In the genomic region with DNA sequence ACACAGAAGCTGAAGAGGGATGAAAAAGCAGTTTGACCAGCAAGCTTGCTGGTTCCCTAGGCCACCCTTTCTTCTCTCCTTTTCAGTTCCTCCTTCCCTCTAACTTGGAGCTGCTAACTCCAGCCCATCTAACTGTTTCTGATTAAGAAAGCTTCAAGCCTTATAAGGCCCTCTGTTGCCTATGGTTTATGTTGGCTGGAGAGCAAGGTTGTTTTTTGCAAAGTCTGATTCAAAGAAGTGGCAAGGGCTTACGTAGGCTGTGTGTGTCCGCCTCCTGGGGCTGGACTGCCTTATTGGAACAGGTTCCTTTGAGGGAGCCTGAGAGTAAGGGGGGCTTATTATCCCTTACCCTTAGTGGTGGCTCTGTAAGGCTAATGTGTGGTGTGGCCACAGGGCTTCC, we compare ENCODE assay signal across 11 cellular contexts. TPM values are rescaled to one million over a fixed set of nuclear protein-coding genes. Genes with fewer than 3 reads are reported as not detected.
DNase-seq lines count a peak whose midpoint lies in the region; ATAC-seq, FAIRE-seq and TF ChIP-seq lines count a peak whose summit lies in the region.
"Had no signal": no experiment of that assay in that cellular context is flagged by ENCODE, and none has a peak within 500 bp of the region (broad histone marks: within the 10 kb centered on the region; RNA-seq: fewer than 3 reads in every experiment).

No MANE protein-coding gene starts in this region.

- ATAC-seq in HG03457 (IDR thresholded peaks at IDR 0.05; ENCODE audit: unreplicated experiment): no peak
- ATAC-seq: activated CD4-positive, CD25-positive, alpha-beta regulatory T cell treated with anti-CD3 and anti-CD28 coated beads, Interleukin-2, amount 50 U/mL, for 24 hours had no signal

- H3K36me3 ChIP-seq in HEK293 (ENCODE audit: control insufficient read depth in 2 of 2, insufficient read depth in 1 of 2, low read length in 2 of 2) (no peaks in the 10 kb centered on the region), muscle layer of colon (ENCODE audit: insufficient read depth, low read length) (peaks cover 4% of the 10 kb centered on the region)
- no peaks in the 10 kb centered on the region for H3K36me3 ChIP-seq in effector memory CD4-positive, alpha-beta T cell (ENCODE audit: control insufficient read depth, insufficient read depth, low read length)

- H3K9ac ChIP-seq in muscle layer of colon (ENCODE audit: low read length): peak overlapping the region; percentile 65

- DNase-seq in AG04450 (ENCODE audit: low read depth, low spot score) (peak; percentile 39), cardiac fibroblast (ENCODE audit: low read depth in 2 of 2) (peak; percentile 36 to 67), RCC 7860 (ENCODE audit: low spot score) (no peak), putamen (ENCODE audit: low spot score) (no peak)
- DNase-seq in effector memory CD4-positive, alpha-beta T cell: no peak
- DNase-seq: activated naive CD4-positive, alpha-beta T cell treated with anti-CD3 and anti-CD28 coated beads, Interleukin-2, amount 50 U/mL, for 16 hours; foreskin melanocyte had no signal

- FAIRE-seq in RCC 7860 (lab: Jason Lieb, UNC): no peak

- H3K27me3 ChIP-seq in AG04450 (ENCODE audit: control insufficient read depth, insufficient read depth, low read length) (no peaks in the 10 kb centered on the region), muscle layer of colon (ENCODE audit: control insufficient read depth in 1 of 2, insufficient read depth in 2 of 2, low read length in 2 of 2) (no peaks in the 10 kb centered on the region)
- H3K27me3 ChIP-seq in effector memory CD4-positive, alpha-beta T cell (replicated peaks; ENCODE audit: control insufficient read depth, insufficient read depth, low read length, poor library complexity, severe bottlenecking): no peaks in the 10 kb centered on the region

- TF ChIP-seq CTCF in AG04450 (IDR thresholded peaks at IDR 0.05; ENCODE audit: low read depth, low read length) (no peak), HEK293 (tag by site-specific recombination; IDR thresholded peaks at IDR 0.05) (no peak), cardiac fibroblast (IDR thresholded peaks at IDR 0.05; ENCODE audit: low read depth, low read length) (no peak)

- POLR2A ChIA-PET in AG04450 (lab: Yijun Ruan, JAX): no interaction called here
- POLR2A ChIA-PET in HEK293 (lab: Yijun Ruan, JAX): interaction anchor here (0.5 kb wide), 1 partner anchor 23 kb away, joined by 3 read pairs; no protein-coding TSS in a partner anchor

- no peak overlapping the region for H3K4me3 ChIP-seq in AG04450 (ENCODE audit: low read depth, low read length)
- H3K4me3 ChIP-seq in HEK293 (ENCODE audit: low read depth, low read length): no peak overlapping the region
- no peak overlapping the region for H3K4me3 ChIP-seq in cardiac fibroblast (replicated peaks in 1 of 2; ENCODE audit: low read depth in 2 of 2, low read length in 2 of 2)
- H3K4me3 ChIP-seq in muscle layer of colon (ENCODE audit: low read depth in 1 of 2, low read length in 2 of 2): no peak overlapping the region
- H3K4me3 ChIP-seq in effector memory CD4-positive, alpha-beta T cell (ENCODE audit: insufficient read depth, low read depth, low read length, poor library complexity, severe bottlenecking): no peak overlapping the region

- H3K4me1 ChIP-seq in HEK293 (ENCODE audit: control insufficient read depth, insufficient read depth, low read length) (peaks cover 12% of the 10 kb centered on the region), muscle layer of colon (ENCODE audit: insufficient read depth, low read length) (peaks cover 86% of the 10 kb centered on the region)
- H3K4me1 ChIP-seq in effector memory CD4-positive, alpha-beta T cell (ENCODE audit: control insufficient read depth, insufficient read depth, low read length, poor library complexity, severe bottlenecking): no peaks in the 10 kb centered on the region

- H3K9me3 ChIP-seq in AG04450 (ENCODE audit: control insufficient read depth, insufficient read depth, low read length) (no peaks in the 10 kb centered on the region), HEK293 (ENCODE audit: control insufficient read depth, insufficient read depth, low read depth, low read length) (no peaks in the 10 kb centered on the region), muscle layer of colon (ENCODE audit: low read length) (no peaks in the 10 kb centered on the region)
- no peaks in the 10 kb centered on the region for H3K9me3 ChIP-seq in effector memory CD4-positive, alpha-beta T cell (ENCODE audit: control insufficient read depth, low read length)

- H3K27ac ChIP-seq in AG04450 (ENCODE audit: low read depth, low read length) (peak overlapping the region; percentile 39), HEK293 (ENCODE audit: extremely low read depth, low read depth, low read length) (no peak overlapping the region), muscle layer of colon (ENCODE audit: low read depth, low read length) (peak overlapping the region; percentile 96)
- no peak overlapping the region for H3K27ac ChIP-seq in effector memory CD4-positive, alpha-beta T cell (ENCODE audit: insufficient read depth, low read length, poor library complexity, severe bottlenecking)

- CTCF ChIA-PET in AG04450 (lab: Charles Lee) (interaction anchor here (2.3 kb wide), 1 partner anchor 15 kb away, joined by 5 read pairs; no protein-coding TSS in a partner anchor), HEK293 (lab: Yijun Ruan, JAX) (interaction anchor here (0.7 to 1.5 kb wide), 2 partner anchors 14 to 22 kb away, joined by 3 to 5 read pairs; no protein-coding TSS in a partner anchor)

TF ChIP-seq in HEK293, 187 proteins besides CTCF, POLR2A, EP300 and RAD21:
- TF ChIP-seq ZNF350 (tag by site-specific recombination; IDR thresholded peaks at IDR 0.05): no peak
- 0 out of 2 replicates have a peak, but pooled peaks have one; percentile 10 for TF ChIP-seq GLIS1 (tag by site-specific recombination; IDR thresholded peaks at IDR 0.05)

RNA-seq across cellular contexts. Expression of a gene that starts 7.1 kb away (rescaled TPM):
- 6.5 and 12.4 TPM in 2 replicates for polyA plus RNA-seq in AG04450 (2011; rRNA removed)
- 15.3 and 19.7 TPM in 2 replicates for polyA minus RNA-seq in AG04450 (2011; rRNA and poly(A)+ RNA removed)

Comparison
In these comparisons a context has a peak if more than half of its experiments do, and no peak if none do; other contexts are left out.
1. DNase-seq: peak in AG04450 (single experiment) and cardiac fibroblast (2 of 2); none in RCC 7860 (single experiment), putamen (single experiment) and effector memory CD4-positive, alpha-beta T cell (0 of 3).
2. H3K27ac ChIP-seq: peak in AG04450 (single experiment) and muscle layer of colon (single experiment); none in HEK293 (single experiment) and effector memory CD4-positive, alpha-beta T cell (single experiment).